In genomic region chr19:43127342-43127741, GRCh38 we compare ENCODE assay signal across 1 cellular context.
TF ChIP-seq lines count a peak whose summit lies in the region.

No MANE protein-coding gene starts in this region.

TF ChIP-seq in SK-N-SH, 30 proteins besides CTCF, POLR2A, EP300 and RAD21 (continued from another document):
- TF ChIP-seq USF1 (IDR thresholded peaks at IDR 0.05; ENCODE audit: borderline replicate concordance, low read depth) (0 out of 2 replicates have a peak, but pooled peaks have one; percentile 6), MEF2A (IDR thresholded peaks at IDR 0.05; ENCODE audit: borderline replicate concordance, low read depth) (peak; percentile 82), JUND (IDR thresholded peaks at IDR 0.05) (peak; percentile 74), RXRA (IDR thresholded peaks at IDR 0.05; ENCODE audit: borderline replicate concordance, low read depth) (peak; percentile 72), TCF12 (IDR thresholded peaks at IDR 0.05) (peak; percentile 85), FOSL2 (IDR thresholded peaks at IDR 0.05; ENCODE audit: borderline replicate concordance, low read depth) (peak; percentile 85)
